In genomic region chr1:175881571-175881970, GRCh38 we compare ENCODE assay signal across 16 cellular contexts.
"Had no signal": no experiment of that assay in that cellular context is flagged by ENCODE, and none has a peak within 500 bp of the region (broad histone marks: within the 10 kb centered on the region; RNA-seq: fewer than 3 reads in every experiment).

No MANE protein-coding gene starts in this region.

- H3K27ac ChIP-seq: body of pancreas, thyroid gland, WERI-Rb-1 had no signal

- H3K27ac Mint-ChIP-seq: activated CD4-positive, alpha-beta memory T cell treated with anti-CD3 and anti-CD28 coated beads, Interleukin-2, amount 10 ng/mL, durations not matched to agents 7 days and 5 days; activated CD4-positive, alpha-beta T cell treated with anti-CD3 and anti-CD28 coated beads for 36 hours; activated naive CD4-positive, alpha-beta T cell treated with anti-CD3 and anti-CD28 coated beads for 36 hours; activated T-helper 17 cell treated with anti-CD3 and anti-CD28 coated beads, Interleukin-2, amount 50 U/mL, for 72 hours; nephron; progenitor cell of endocrine pancreas had no signal

- H3K4me1 ChIP-seq: body of pancreas, thyroid gland had no signal

- H3K4me1 Mint-ChIP-seq: activated CD4-positive, alpha-beta memory T cell treated with anti-CD3 and anti-CD28 coated beads, Interleukin-2, amount 10 ng/mL, durations not matched to agents 7 days and 5 days; activated CD4-positive, alpha-beta T cell treated with anti-CD3 and anti-CD28 coated beads for 36 hours; activated T-helper 17 cell treated with anti-CD3 and anti-CD28 coated beads, Interleukin-2, amount 50 U/mL, for 72 hours had no signal

- H3K27me3 ChIP-seq: body of pancreas, dorsolateral prefrontal cortex, thyroid gland had no signal

- H3K4me3 ChIP-seq: body of pancreas, dorsolateral prefrontal cortex, thyroid gland had no signal

- H3K27me3 Mint-ChIP-seq: activated CD4-positive, alpha-beta memory T cell treated with anti-CD3 and anti-CD28 coated beads, Interleukin-2, amount 10 ng/mL, durations not matched to agents 7 days and 5 days; activated CD4-positive, alpha-beta T cell treated with anti-CD3 and anti-CD28 coated beads for 36 hours had no signal

- ATAC-seq: activated CD4-positive, alpha-beta T cell treated with anti-CD3 and anti-CD28 coated beads for 36 hours; activated T-helper 17 cell treated with anti-CD3 and anti-CD28 coated beads, Interleukin-2, amount 50 U/mL, for 72 hours; body of pancreas had no signal

- DNase-seq: activated CD4-positive, alpha-beta memory T cell treated with anti-CD3 and anti-CD28 coated beads, Interleukin-2, amount 10 ng/mL, durations not matched to agents 7 days and 5 days; activated CD4-positive, alpha-beta T cell treated with anti-CD3 and anti-CD28 coated beads for 36 hours; activated naive CD4-positive, alpha-beta T cell treated with anti-CD3 and anti-CD28 coated beads for 36 hours; activated T-cell treated with anti-CD3 and anti-CD28 coated beads, Interleukin-2, amount 50 U/mL, for 1 hour; body of pancreas; central memory CD4-positive, alpha-beta T cell; dorsolateral prefrontal cortex; stimulated activated CD4-positive, alpha-beta T cell treated with anti-CD3 and anti-CD28 coated beads, Interleukin-12 subunit alpha, Interleukin-12 subunit beta, amount 100 ng/mL, for 4 hours; stimulated activated CD4-positive, alpha-beta T cell treated with anti-CD3 and anti-CD28 coated beads, Interleukin-1b, Interleukin-23, amount 100 ng/mL, for 48 hours; stimulated activated naive CD4-positive, alpha-beta T cell treated with Interleukin-2 at 50 U/mL for 16 hours; T-helper 2 cell; thyroid gland; WERI-Rb-1 had no signal

- H3K9me3 Mint-ChIP-seq: activated CD4-positive, alpha-beta memory T cell treated with anti-CD3 and anti-CD28 coated beads, Interleukin-2, amount 10 ng/mL, durations not matched to agents 7 days and 5 days; activated naive CD4-positive, alpha-beta T cell treated with anti-CD3 and anti-CD28 coated beads for 36 hours; activated T-helper 17 cell treated with anti-CD3 and anti-CD28 coated beads, Interleukin-2, amount 50 U/mL, for 72 hours; nephron had no signal

- H3K4me3 Mint-ChIP-seq: activated CD4-positive, alpha-beta memory T cell treated with anti-CD3 and anti-CD28 coated beads, Interleukin-2, amount 10 ng/mL, durations not matched to agents 7 days and 5 days; activated CD4-positive, alpha-beta T cell treated with anti-CD3 and anti-CD28 coated beads for 36 hours; activated naive CD4-positive, alpha-beta T cell treated with anti-CD3 and anti-CD28 coated beads for 36 hours; activated T-helper 17 cell treated with anti-CD3 and anti-CD28 coated beads, Interleukin-2, amount 50 U/mL, for 72 hours; nephron had no signal

- H3K9me3 ChIP-seq: body of pancreas, thyroid gland had no signal

- H3K36me3 ChIP-seq: thyroid gland, WERI-Rb-1 had no signal
